Comparison of ENCODE assay signal across 8 cellular contexts in the genomic region with DNA sequence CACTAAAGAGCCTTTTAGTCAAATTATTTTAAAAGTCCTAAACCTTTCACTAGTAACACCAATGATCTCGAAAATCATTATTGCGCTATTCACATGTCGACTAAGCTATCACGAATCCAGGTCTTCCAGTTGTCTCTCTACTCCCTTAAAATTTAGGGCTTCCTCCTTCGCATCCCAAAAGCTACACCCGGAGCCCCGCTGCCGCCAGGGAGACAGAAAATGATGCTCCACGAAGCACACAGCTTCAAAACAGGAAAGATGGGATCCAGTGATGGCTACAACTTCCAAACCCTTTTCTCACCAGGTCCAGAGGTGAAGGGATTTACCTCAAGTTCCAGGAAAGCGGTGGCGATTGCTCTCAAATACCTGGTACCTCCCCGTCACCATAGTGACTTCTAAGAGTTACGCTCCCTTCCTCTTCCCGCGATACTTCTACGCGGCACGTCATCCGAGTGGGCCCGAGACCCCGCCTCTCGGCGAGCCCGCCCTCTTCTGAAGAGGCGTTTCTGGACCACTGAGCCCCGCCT. TPM values are rescaled to one million over a fixed set of nuclear protein-coding genes. Genes with fewer than 3 reads are reported as not detected.
DNase-seq lines count a peak whose midpoint lies in the region; ATAC-seq, FAIRE-seq and TF ChIP-seq lines count a peak whose summit lies in the region.

A gene (minus strand): TSS at position 406 of the 527 bp plus-strand sequence. CDS start 14,625 bp downstream, outside the sequence.

- no peaks in the 10 kb centered on the region; the same call in 1 of the 2 replicates for H3K36me3 ChIP-seq in IMR-90 (ENCODE audit: control insufficient read depth, insufficient read depth, low read length)
- H3K36me3 ChIP-seq in OCI-LY7 (ENCODE audit: insufficient read depth, low read length) = peaks cover 44% of the 10 kb centered on the region
- H3K36me3 ChIP-seq in endothelial cell of umbilical vein (ENCODE audit: control insufficient read depth in 2 of 2, extremely low read depth in 1 of 2, insufficient read depth in 2 of 2, low read length in 2 of 2) = no peaks in the 10 kb centered on the region

- TF ChIP-seq CTCF in IMR-90 (conservative IDR thresholded peaks at IDR 0.05; ENCODE audit: low read depth, low read length) (no peak), OCI-LY7 (conservative IDR thresholded peaks at IDR 0.05; ENCODE audit: low read length) (no peak), endothelial cell of umbilical vein (IDR thresholded peaks at IDR 0.05; ENCODE audit: extremely low read depth in 1 of 2, insufficient read depth in 1 of 2, low read depth in 1 of 2, low read length in 2 of 2) (no peak)

- in situ Hi-C loops in Caki2 (cut with HindIII; ENCODE audit: low pct_unique_long_range_greater_than_20kb, low sequenced_read_pairs) (no loop called here), IMR-90 (cut with MboI; ENCODE audit: low sequenced_read_pairs) (no loop called here)

- H2BK120ac ChIP-seq in IMR-90 (ENCODE audit: low read depth, low read length) = peak within 1 kb of the TSS; percentile 79

- CTCF ChIA-PET in IMR-90 (lab: Yijun Ruan, JAX) (no interaction called here), OCI-LY7 (lab: Charles Lee; ENCODE audit: unreplicated experiment) (no interaction called here), endothelial cell of umbilical vein (lab: Charles Lee) (interaction anchor here (0.7 kb wide), 1 partner anchor 173 kb away, joined by 4 read pairs; a partner anchor contains a TSS)

- H3K27ac ChIP-seq in IMR-90 (ENCODE audit: insufficient read depth, low read length) = peak within 1 kb of the TSS; percentile 88
- peak within 1 kb of the TSS; percentile 92 for H3K27ac ChIP-seq in OCI-LY7 (ENCODE audit: low read depth, low read length, poor library complexity, severe bottlenecking)
- H3K27ac ChIP-seq in endothelial cell of umbilical vein (ENCODE audit: insufficient read depth, low read depth, low read length) = peak within 1 kb of the TSS; percentile 76

- POLR2A ChIA-PET in IMR-90 (lab: Charles Lee; ENCODE audit: unreplicated experiment) = no interaction called here
- POLR2A ChIA-PET in OCI-LY7 (lab: Charles Lee) = interaction anchor here (0.7 to 1.0 kb wide), 5 partner anchors 9 to 231 kb away, joined by 3 to 8 read pairs (median 5); no protein-coding TSS in a partner anchor
- POLR2A ChIA-PET in endothelial cell of umbilical vein (lab: Charles Lee) = no interaction called here

- peak within 1 kb of the TSS; percentile 60 for H3K4me3 ChIP-seq in IMR-90 (ENCODE audit: insufficient read depth, low read depth, low read length)
- H3K4me3 ChIP-seq in OCI-LY7 (ENCODE audit: low read depth, low read length, poor library complexity, severe bottlenecking) = peak within 1 kb of the TSS; percentile 100
- H3K4me3 ChIP-seq in endothelial cell of umbilical vein (replicated peaks in 1 of 3; ENCODE audit: insufficient read depth in 1 of 3, low read depth in 1 of 3, low read length in 3 of 3) = peak within 1 kb of the TSS; percentile 77 to 79 (median 78)

- H3K9me1 ChIP-seq in IMR-90 (ENCODE audit: insufficient read depth, low read length) (no peaks in the 10 kb centered on the region), endothelial cell of umbilical vein (replicated peaks; ENCODE audit: control insufficient read depth, extremely low read depth, insufficient read depth, low read length) (no peaks in the 10 kb centered on the region)

- peak within 1 kb of the TSS; percentile 38 for H4K5ac ChIP-seq in IMR-90 (ENCODE audit: low read depth, low read length)

- TF ChIP-seq RAD21 in IMR-90 (IDR thresholded peaks at IDR 0.05; ENCODE audit: low read length) = no peak

- peak within 1 kb of the TSS; percentile 97 for H3K23ac ChIP-seq in IMR-90 (ENCODE audit: low read depth, low read length)

- peak within 1 kb of the TSS; percentile 90 for H2BK5ac ChIP-seq in IMR-90 (ENCODE audit: low read depth, low read length, poor library complexity, severe bottlenecking)

- intact Hi-C loops in IMR-90 (cut with micrococcal nuclease) = no loop called here
- intact Hi-C loops in OCI-LY7 (cut with micrococcal nuclease; ENCODE audit: unreplicated experiment) = loop anchor here (1.0 to 2.0 kb wide), 3 partner anchors 49 to 356 kb away; a partner anchor contains a TSS
- intact Hi-C loops in endothelial cell of umbilical vein (cut with micrococcal nuclease) = loop anchor here (1.0 to 5.0 kb wide), 3 partner anchors 50 to 367 kb away; a partner anchor contains a TSS

- WGBS in IMR-90 (ENCODE audit: extremely low coverage in 2 of 2, insufficient read length in 1 of 2), 2 experiments = 0% methylated on average over 4 of the region's 26 CpGs; no CpG with 5 or more reads in 1 of the 2 experiments

- peaks cover 89% of the 10 kb centered on the region for H3K79me2 ChIP-seq in OCI-LY7 (ENCODE audit: insufficient read depth, low read depth, low read length)
- peaks cover 55% of the 10 kb centered on the region for H3K79me2 ChIP-seq in endothelial cell of umbilical vein (ENCODE audit: control insufficient read depth, insufficient read depth, low read length)

- H3K9ac ChIP-seq in IMR-90 (ENCODE audit: low read depth, low read length) (peak within 1 kb of the TSS; percentile 66), endothelial cell of umbilical vein (replicated peaks; ENCODE audit: extremely low read depth, insufficient read depth, low read length) (peak within 1 kb of the TSS; percentile 84)

- ATAC-seq in GM21528 (IDR thresholded peaks at IDR 0.05; ENCODE audit: low FRiP score, unreplicated experiment) = peak; percentile 92
- peak; percentile 94 for ATAC-seq in IMR-90 (ENCODE audit: low read depth)

- peak within 1 kb of the TSS; percentile 21 to 95 for H4K8ac ChIP-seq in IMR-90 (ENCODE audit: low read depth in 2 of 2, low read length in 2 of 2)

- dilution Hi-C loops in IMR-90 (cut with HindIII; ENCODE audit: low sequenced_read_pairs, unreplicated experiment) (no loop called here), endothelial cell of umbilical vein (cut with MboI; ENCODE audit: extremely low pct_ligation_motif_present, low sequenced_read_pairs) (no loop called here)

- TF ChIP-seq POLR2A in IMR-90 (IDR thresholded peaks at IDR 0.05; ENCODE audit: low read depth, low read length) (no peak), endothelial cell of umbilical vein (IDR thresholded peaks at IDR 0.05; ENCODE audit: low read depth, low read length) (peak; percentile 52)

- DNase-seq in Caki2 (ENCODE audit: low read depth) (peak; percentile 100), IMR-90 (peak; percentile 95), OCI-LY7 (ENCODE audit: low spot score) (peak; percentile 96), activated T-cell treated with anti-CD3 and anti-CD28 coated beads for 24 hours (ENCODE audit: low read depth) (peak; percentile 94), endothelial cell of umbilical vein (ENCODE audit: low read depth, low spot score) (peak; percentile 97), midbrain (lab: John Stamatoyannopoulos, UW) (peak; percentile 94)
- DNase-seq in stimulated activated CD8-positive, alpha-beta memory T cell treated with anti-CD3 and anti-CD28 coated beads, Interleukin-2, amount 100 ng/mL, for 1 hour (ENCODE audit: low read depth in 2 of 2) = peak; percentile 93 to 94

- H4K91ac ChIP-seq in IMR-90 (ENCODE audit: insufficient read depth, low read depth, low read length) = peak within 1 kb of the TSS; percentile 85

- peak within 1 kb of the TSS; percentile 87 for H2AK9ac ChIP-seq in IMR-90 (replicated peaks; ENCODE audit: low read depth, low read length, poor library complexity)

- BruUV-seq in IMR-90 (replicated peaks; lab: Mats Ljungman, UMichigan) = no TSS peak
- BruUV-seq in OCI-LY7 (replicated peaks; lab: Mats Ljungman, UMichigan) = no TSS peak
- BruUV-seq in endothelial cell of umbilical vein (replicated peaks; lab: Mats Ljungman, UMichigan) = TSS peak; percentile 55

- no peaks in the 10 kb centered on the region for H3K9me2 ChIP-seq in OCI-LY7 (ENCODE audit: insufficient read depth, low read length)

- peaks cover 4 to 24% of the 10 kb centered on the region in 2 experiments for H3K79me1 ChIP-seq in IMR-90 (ENCODE audit: low read depth in 1 of 2, low read length in 2 of 2)

- H3K9me3 ChIP-seq in IMR-90 (ENCODE audit: control insufficient read depth, insufficient read depth, low read length) = no peaks in the 10 kb centered on the region
- no peaks in the 10 kb centered on the region for H3K9me3 ChIP-seq in OCI-LY7 (ENCODE audit: low read length)
- H3K9me3 ChIP-seq in endothelial cell of umbilical vein (replicated peaks; ENCODE audit: control insufficient read depth, insufficient read depth, low read length) = no peaks in the 10 kb centered on the region

- peak within 1 kb of the TSS; percentile 84 for H3K4ac ChIP-seq in IMR-90 (ENCODE audit: low read depth, low read length)

- peak within 1 kb of the TSS; percentile 50; the same call in 1 of the 2 replicates for H2BK20ac ChIP-seq in IMR-90 (ENCODE audit: low read depth, low read length)

- H3K18ac ChIP-seq in IMR-90 (ENCODE audit: low read depth, low read length) = peak within 1 kb of the TSS; percentile 29

- H3K4me1 ChIP-seq in IMR-90 (ENCODE audit: control insufficient read depth, insufficient read depth, low read length) (peaks cover 3% of the 10 kb centered on the region; the same call in 1 of the 2 replicates), OCI-LY7 (ENCODE audit: insufficient read depth, low read length, poor library complexity, severe bottlenecking) (peaks cover 39% of the 10 kb centered on the region), endothelial cell of umbilical vein (ENCODE audit: control insufficient read depth, extremely low read depth, insufficient read depth, low read length) (peaks cover 13% of the 10 kb centered on the region)

- H4K20me1 ChIP-seq in IMR-90 (ENCODE audit: insufficient read depth, low read length) = peaks cover 3% of the 10 kb centered on the region
- peaks cover 43% of the 10 kb centered on the region for H4K20me1 ChIP-seq in OCI-LY7 (ENCODE audit: insufficient read depth, low read length)
- H4K20me1 ChIP-seq in endothelial cell of umbilical vein (replicated peaks; ENCODE audit: control insufficient read depth, extremely low read depth, insufficient read depth, low read length) = no peaks in the 10 kb centered on the region

- H2AFZ ChIP-seq in IMR-90 (replicated peaks; ENCODE audit: low read length, poor library complexity) = peak within 1 kb of the TSS; percentile 96
- peak within 1 kb of the TSS; percentile 79 for H2AFZ ChIP-seq in OCI-LY7 (ENCODE audit: low read length)
- H2AFZ ChIP-seq in endothelial cell of umbilical vein (ENCODE audit: low read depth, low read length) = peak within 1 kb of the TSS; percentile 60

- peak; percentile 84 for FAIRE-seq in endothelial cell of umbilical vein (lab: Jason Lieb, UNC)

- peak within 1 kb of the TSS; percentile 92 for H3K14ac ChIP-seq in IMR-90 (replicated peaks; ENCODE audit: low read depth, low read length)

- peak within 1 kb of the TSS; percentile 84; the same call in 1 of the 2 replicates for H2AK5ac ChIP-seq in IMR-90 (ENCODE audit: low read depth, low read length)

- no peaks in the 10 kb centered on the region for H3K27me3 ChIP-seq in IMR-90 (ENCODE audit: control insufficient read depth, insufficient read depth, low read length)
- H3K27me3 ChIP-seq in endothelial cell of umbilical vein (ENCODE audit: control insufficient read depth in 2 of 2, insufficient read depth in 2 of 2, low read length in 2 of 2) = no peaks in the 10 kb centered on the region

- H2BK15ac ChIP-seq in IMR-90 (ENCODE audit: low read depth, low read length) = peak within 1 kb of the TSS; percentile 39; the same call in 1 of the 3 replicates

- H3K56ac ChIP-seq in IMR-90 (ENCODE audit: extremely low read depth, insufficient read depth, low read length) = peak within 1 kb of the TSS; percentile 97

- H3K4me2 ChIP-seq in IMR-90 (ENCODE audit: low read depth, low read length) (peak within 1 kb of the TSS; percentile 99), OCI-LY7 (ENCODE audit: low read length) (peak within 1 kb of the TSS; percentile 84), endothelial cell of umbilical vein (ENCODE audit: insufficient read depth, low read length) (peak within 1 kb of the TSS; percentile 99)

RNA-seq across cellular contexts. Expression of the gene that starts here (rescaled TPM):
- 43.1 and 91.9 TPM in 2 replicates for total RNA-seq in Caki2 (2014; rRNA removed; shearing (Covaris generic); ENCODE audit: low replicate concordance)
- total RNA-seq in IMR-90 (2012; rRNA removed) (16.8 and 36.9 TPM in 2 replicates), OCI-LY7 (2022) (48.9 and 49.5 TPM in 2 replicates), endothelial cell of umbilical vein (21.4 and 22.5 TPM in 2 replicates)
- polyA plus RNA-seq in IMR-90 (2012; rRNA removed) (9.7 and 15.2 TPM in 2 replicates), endothelial cell of umbilical vein (4.9 and 7.3 TPM in 2 replicates)
- polyA plus RNA-seq in IMR-90 (2012; cell fraction: cytosol; rRNA removed) = 1.4 and 1.5 TPM in 2 replicates
- 5.0 and 42.4 TPM in 2 replicates for polyA plus RNA-seq in IMR-90 (2012; cell fraction: nucleus; rRNA removed; ENCODE audit: low replicate concordance)
- total RNA-seq in OCI-LY7 (2014; rRNA removed; shearing (Covaris generic)) = 33.5 and 37.3 TPM in 2 replicates
- polyA plus RNA-seq in endothelial cell of umbilical vein (2011; cell fraction: cytosol; rRNA removed) = 6.1 and 7.1 TPM in 2 replicates
- 48.2 and 66.3 TPM in 2 replicates for polyA plus RNA-seq in endothelial cell of umbilical vein (2011; cell fraction: nucleus; rRNA removed)
- 13.2 and 20.5 TPM in 2 replicates for polyA plus RNA-seq in endothelial cell of umbilical vein (2012)
- polyA minus RNA-seq in endothelial cell of umbilical vein = 6.8 and 7.8 TPM in 2 replicates
- 13.8 TPM for polyA minus RNA-seq in endothelial cell of umbilical vein (2011; cell fraction: cytosol; rRNA and poly(A)+ RNA removed)
- polyA minus RNA-seq in endothelial cell of umbilical vein (2011; cell fraction: nucleus; rRNA and poly(A)+ RNA removed) = 23.8 and 38.4 TPM in 2 replicates

Comparison
In these comparisons a context has a peak if more than half of its experiments do, and no peak if none do; other contexts are left out.
1. Peak in every context shown above with its lines: DNase-seq, ATAC-seq, H3K4me3 ChIP-seq and H3K27ac ChIP-seq.